In genomic region chr19:49861127-49861526, GRCh38 we compare ENCODE assay signal across 13 cellular contexts. TPM values are rescaled to one million over a fixed set of nuclear protein-coding genes. Genes with fewer than 3 reads are reported as not detected.
DNase-seq lines count a peak whose midpoint lies in the region; ATAC-seq, FAIRE-seq and TF ChIP-seq lines count a peak whose summit lies in the region.
"Had no signal": no experiment of that assay in that cellular context is flagged by ENCODE, and none has a peak within 500 bp of the region (broad histone marks: within the 10 kb centered on the region; RNA-seq: fewer than 3 reads in every experiment).

No MANE protein-coding gene starts in this region.

- no peak overlapping the region for H3K27ac Mint-ChIP-seq in natural killer cell
- H3K27ac Mint-ChIP-seq: activated T-helper 1 cell treated with anti-CD3 and anti-CD28 coated beads, Interleukin-12 subunit alpha, Interleukin-12 subunit beta, Interleukin-2, Interleukin-4 antibody, amounts not matched to agents 30 ng/mL and 10 ng/mL and 1 ng/mL, durations not matched to agents 14 hours and 24 hours and 36 hours had no signal

- TF ChIP-seq EP300 in upper lobe of left lung (IDR thresholded peaks at IDR 0.05) = no peak

- no peak for FAIRE-seq in D721Med (lab: Jason Lieb, UNC)
- FAIRE-seq: frontal cortex had no signal

- intact Hi-C loops in lower lobe of right lung (cut with DNase I) (no loop called here), natural killer cell (cut with micrococcal nuclease) (no loop called here)

- H3K36me3 ChIP-seq in lower lobe of right lung (peaks cover 85% of the 10 kb centered on the region), upper lobe of left lung (peaks cover 12 to 88% (median 75%) of the 10 kb centered on the region in 4 donors)

- H3K27me3 ChIP-seq in lower lobe of right lung (ENCODE audit: low read depth) (no peaks in the 10 kb centered on the region), upper lobe of left lung (no peaks in the 10 kb centered on the region)

- peaks cover 6 to 14% of the 10 kb centered on the region in 2 donors for H3K4me1 Mint-ChIP-seq in natural killer cell

- H3K4me3 ChIP-seq in lower lobe of right lung = no peak overlapping the region
- H3K4me3 ChIP-seq in upper lobe of left lung = no peak overlapping the region

- H3K4me1 ChIP-seq in lower lobe of right lung (peaks cover 15% of the 10 kb centered on the region), upper lobe of left lung (peaks cover 11 to 20% (median 18%) of the 10 kb centered on the region in 4 donors)

- H3K9me3 ChIP-seq in lower lobe of right lung (no peaks in the 10 kb centered on the region), upper lobe of left lung (no peaks in the 10 kb centered on the region)

- H3K36me3 Mint-ChIP-seq in natural killer cell = no peaks in the 10 kb centered on the region

- peak; percentile 45 for DNase-seq in NCI-H748 (lab: John Stamatoyannopoulos, UW; ENCODE audit: unreplicated experiment)
- DNase-seq in NCI-H748 treated with DMSO at 0.1 percent for 48 hours (lab: John Stamatoyannopoulos, UW) = no peak
- DNase-seq in caudate nucleus (lab: John Stamatoyannopoulos, UW) = peak in 3 of 61 donors; percentile 18 to 37 (median 32)
- DNase-seq in lower lobe of right lung = peak; percentile 49
- DNase-seq in upper lobe of left lung = peak in 1 of 2 donors; percentile 55
- DNase-seq in natural killer cell = no peak
- no peak for DNase-seq in D721Med (ENCODE audit: insufficient read length, low spot score)
- no peak for DNase-seq in AML-193 (lab: John Stamatoyannopoulos, UW)
- DNase-seq: cerebellar nuclear complex, mesenchymal stem cell, NCI-H1092 had no signal

- peak overlapping the region; percentile 58 for H3K27ac ChIP-seq in caudate nucleus (ENCODE audit: low read depth, low read length)
- peak overlapping the region; percentile 11 for H3K27ac ChIP-seq in lower lobe of right lung
- H3K27ac ChIP-seq in upper lobe of left lung = peak overlapping the region in 3 of 4 donors; percentile 54 to 63 (median 61)

- no peak for TF ChIP-seq CTCF in lower lobe of right lung (IDR thresholded peaks at IDR 0.05)
- TF ChIP-seq CTCF in upper lobe of left lung (IDR thresholded peaks at IDR 0.05) = no peak
- TF ChIP-seq CTCF in natural killer cell (IDR thresholded peaks at IDR 0.05) = no peak
- no peak for TF ChIP-seq CTCF in D721Med (IDR thresholded peaks at IDR 0.05; ENCODE audit: insufficient read depth, missing control alignments)

- no peak for TF ChIP-seq POLR2A in upper lobe of left lung (IDR thresholded peaks at IDR 0.05)

- no peaks in the 10 kb centered on the region for H3K27me3 Mint-ChIP-seq in natural killer cell (ENCODE audit: low read depth in 2 of 2)

- ATAC-seq in lower lobe of right lung (no peak), upper lobe of left lung (ENCODE audit: low FRiP score in 2 of 2) (peak in 1 of 2 donors; percentile 46), natural killer cell (no peak)

- H3K9me3 Mint-ChIP-seq in natural killer cell = no peaks in the 10 kb centered on the region
- H3K9me3 Mint-ChIP-seq: activated T-helper 1 cell treated with anti-CD3 and anti-CD28 coated beads, Interleukin-12 subunit alpha, Interleukin-12 subunit beta, Interleukin-2, Interleukin-4 antibody, amounts not matched to agents 30 ng/mL and 10 ng/mL and 1 ng/mL, durations not matched to agents 14 hours and 24 hours and 36 hours had no signal

- 35 to 58% methylated on average over 8 to 14 of the region's 14 CpGs for WGBS in upper lobe of left lung, 2 donors

- no peak overlapping the region for H3K4me3 Mint-ChIP-seq in natural killer cell
- H3K4me3 Mint-ChIP-seq: activated T-helper 1 cell treated with anti-CD3 and anti-CD28 coated beads, Interleukin-12 subunit alpha, Interleukin-12 subunit beta, Interleukin-2, Interleukin-4 antibody, amounts not matched to agents 30 ng/mL and 10 ng/mL and 1 ng/mL, durations not matched to agents 14 hours and 24 hours and 36 hours had no signal

RNA-seq across cellular contexts. Expression of gene PNKP, which starts 6.2 kb away (rescaled TPM):
- total RNA-seq in lower lobe of right lung (78.0 TPM), upper lobe of left lung (100 to 1,000 TPM in 2 of 6 donors, 10 to 100 TPM in 4; 47.6 to 321 (median 88.6) TPM), natural killer cell (100 to 1,000 TPM; 228 to 253 (median 243) TPM)

RNA-seq across cellular contexts. Expression of gene PTOV1, which starts 10.2 kb away (rescaled TPM):
- 124 TPM for total RNA-seq in lower lobe of right lung
- total RNA-seq in upper lobe of left lung = 100 to 1,000 TPM in 3 of 6 donors, 10 to 100 TPM in 3; 60.2 to 136 (median 106) TPM
- 100 to 1,000 TPM; 116 to 132 (median 128) TPM for total RNA-seq in natural killer cell

RNA-seq across cellular contexts. Expression of gene AKT1S1, which starts 16.0 kb away (rescaled TPM):
- total RNA-seq in lower lobe of right lung (29.7 TPM), upper lobe of left lung (10 to 100 TPM; 11.8 to 35.5 (median 25.7) TPM), natural killer cell (10 to 100 TPM; 12.8 to 17.8 (median 16.1) TPM)

RNA-seq across cellular contexts. Expression of gene TBC1D17, which starts 16.4 kb away (rescaled TPM):
- total RNA-seq in lower lobe of right lung (53.1 TPM), upper lobe of left lung (100 to 1,000 TPM in 1 of 6 donors, 10 to 100 TPM in 5; 22.9 to 140 (median 61.2) TPM), natural killer cell (10 to 100 TPM; 45.8 to 59.7 (median 54.4) TPM)

RNA-seq across cellular contexts. Expression of gene IL4I1, which starts 35.6 kb away (rescaled TPM):
- total RNA-seq in lower lobe of right lung = 1.6 TPM
- 1 to 10 TPM in 5 of 6 donors, under 1 TPM in 1; 0.44 to 7.3 (median 2.1) TPM for total RNA-seq in upper lobe of left lung
- total RNA-seq in natural killer cell = 1 to 10 TPM; 3.0 to 3.8 (median 3.4) TPM

Comparison
In these comparisons a context has a peak if more than half of its experiments do, and no peak if none do; other contexts are left out.
1. DNase-seq: peak in NCI-H748 (single experiment) and lower lobe of right lung (single experiment); none in NCI-H748 treated with DMSO at 0.1 percent for 48 hours (single experiment), natural killer cell (single experiment), D721Med (single experiment) and AML-193 (0 of 2).
2. H3K27ac ChIP-seq: peak in every context shown above with its lines; median percentile 61 in upper lobe of left lung; 58 in caudate nucleus; 11 in lower lobe of right lung.